Comparison of ENCODE assay signal across 12 cellular contexts in genomic region chr4:185933078-185933581, GRCh38.
DNase-seq lines count a peak whose midpoint lies in the region; ATAC-seq and TF ChIP-seq lines count a peak whose summit lies in the region.
"Had no signal": no experiment of that assay in that cellular context is flagged by ENCODE, and none has a peak within 500 bp of the region (broad histone marks: within the 10 kb centered on the region; RNA-seq: fewer than 3 reads in every experiment).

No MANE protein-coding gene starts in this region.

- POLR2A ChIA-PET in RWPE1 (lab: Yijun Ruan, JAX; ENCODE audit: low non-redundant PET): no interaction called here
- POLR2A ChIA-PET in activated CD8-positive, alpha-beta T cell treated with anti-CD3 and anti-CD28 coated beads for 36 hours (lab: Charles Lee): no interaction called here

- peaks cover 5% of the 10 kb centered on the region for H3K27me3 Mint-ChIP-seq in activated CD8-positive, alpha-beta T cell treated with anti-CD3 and anti-CD28 coated beads for 36 hours

- no peak overlapping the region for H3K27ac Mint-ChIP-seq in activated CD8-positive, alpha-beta T cell treated with anti-CD3 and anti-CD28 coated beads for 36 hours
- H3K27ac Mint-ChIP-seq: WTC11 had no signal

- H3K9me3 Mint-ChIP-seq in activated CD8-positive, alpha-beta T cell treated with anti-CD3 and anti-CD28 coated beads for 36 hours: no peaks in the 10 kb centered on the region
- H3K9me3 Mint-ChIP-seq: WTC11 had no signal

- WGBS in suprapubic skin: 64% methylated on average over 8 of the region's 8 CpGs

- ATAC-seq in left ventricle myocardium superior: peak; percentile 78
- ATAC-seq in activated CD8-positive, alpha-beta T cell treated with anti-CD3 and anti-CD28 coated beads for 36 hours: no peak

- no peak overlapping the region for H3K4me3 ChIP-seq in astrocyte of the spinal cord (ENCODE audit: low read depth, low read length)
- no peak overlapping the region for H3K4me3 ChIP-seq in stomach smooth muscle (ENCODE audit: low read length in 2 of 2)
- H3K4me3 ChIP-seq in suprapubic skin: no peak overlapping the region
- H3K4me3 ChIP-seq: skin epidermis had no signal

- no peak overlapping the region for H3K4me3 Mint-ChIP-seq in activated CD8-positive, alpha-beta T cell treated with anti-CD3 and anti-CD28 coated beads for 36 hours
- H3K4me3 Mint-ChIP-seq: WTC11 had no signal

- CTCF ChIA-PET in RWPE1 (lab: Yijun Ruan, JAX): interaction anchor here (0.6 kb wide), 1 partner anchor 33 kb away, joined by 4 read pairs; no protein-coding TSS in a partner anchor
- CTCF ChIA-PET in activated CD8-positive, alpha-beta T cell treated with anti-CD3 and anti-CD28 coated beads for 36 hours (lab: Charles Lee): no interaction called here

- TF ChIP-seq EP300 in suprapubic skin (IDR thresholded peaks at IDR 0.05): no peak

- no peaks in the 10 kb centered on the region for H3K9me3 ChIP-seq in stomach smooth muscle (ENCODE audit: control insufficient read depth in 2 of 2, low read length in 2 of 2)
- H3K9me3 ChIP-seq in suprapubic skin: no peaks in the 10 kb centered on the region

- peak overlapping the region; percentile 8 for H3K27ac ChIP-seq in stomach smooth muscle (ENCODE audit: low read length)
- H3K27ac ChIP-seq in RWPE1: no peak overlapping the region
- H3K27ac ChIP-seq in suprapubic skin: no peak overlapping the region

- intact Hi-C loops in left ventricle myocardium superior (cut with micrococcal nuclease): no loop called here
- intact Hi-C loops in activated CD8-positive, alpha-beta T cell treated with anti-CD3 and anti-CD28 coated beads for 36 hours (cut with micrococcal nuclease): no loop called here

- no peak for TF ChIP-seq POLR2A in suprapubic skin (IDR thresholded peaks at IDR 0.05)

- TF ChIP-seq CTCF in astrocyte of the spinal cord (IDR thresholded peaks at IDR 0.05; ENCODE audit: low read depth, low read length) (no peak), RWPE1 (conservative IDR thresholded peaks at IDR 0.05; ENCODE audit: low read depth) (no peak), suprapubic skin (IDR thresholded peaks at IDR 0.05) (no peak)
- TF ChIP-seq CTCF in activated CD8-positive, alpha-beta T cell treated with anti-CD3 and anti-CD28 coated beads for 36 hours (IDR thresholded peaks at IDR 0.05): no peak

- H3K9ac ChIP-seq in stomach smooth muscle (ENCODE audit: low read length in 2 of 2): no peak overlapping the region

- H3K36me3 Mint-ChIP-seq in activated CD8-positive, alpha-beta T cell treated with anti-CD3 and anti-CD28 coated beads for 36 hours (ENCODE audit: low read depth): no peaks in the 10 kb centered on the region
- H3K36me3 Mint-ChIP-seq: WTC11 had no signal

- no peaks in the 10 kb centered on the region for H3K27me3 ChIP-seq in stomach smooth muscle (ENCODE audit: control insufficient read depth in 1 of 2, insufficient read depth in 2 of 2, low read length in 2 of 2)
- peaks cover 3% of the 10 kb centered on the region for H3K27me3 ChIP-seq in suprapubic skin

- H3K4me1 ChIP-seq in stomach smooth muscle (ENCODE audit: control insufficient read depth, insufficient read depth, low read length) (no peaks in the 10 kb centered on the region), suprapubic skin (no peaks in the 10 kb centered on the region)

- peak; percentile 75 for DNase-seq in HS-5 (ENCODE audit: low read depth)
- DNase-seq in astrocyte of the spinal cord (ENCODE audit: low read depth, low spot score): peak; percentile 93
- no peak for DNase-seq in left ventricle myocardium superior
- DNase-seq in RWPE1 (ENCODE audit: low spot score): no peak
- no peak for DNase-seq in T-helper 1 cell
- DNase-seq in suprapubic skin (ENCODE audit: low spot score in 2 of 2): no peak
- no peak for DNase-seq in activated CD8-positive, alpha-beta T cell treated with anti-CD3 and anti-CD28 coated beads for 36 hours
- DNase-seq: DMS153, hippocampal formation had no signal

- in situ Hi-C loops in astrocyte of the spinal cord (cut with HindIII; ENCODE audit: low sequenced_read_pairs): no loop called here

- H3K36me3 ChIP-seq in stomach smooth muscle (ENCODE audit: control insufficient read depth in 2 of 2, insufficient read depth in 2 of 2, low read length in 2 of 2) (no peaks in the 10 kb centered on the region), suprapubic skin (no peaks in the 10 kb centered on the region)

- no peaks in the 10 kb centered on the region for H3K4me1 Mint-ChIP-seq in activated CD8-positive, alpha-beta T cell treated with anti-CD3 and anti-CD28 coated beads for 36 hours (ENCODE audit: low read depth)

Comparison
In these comparisons a context has a peak if more than half of its experiments do, and no peak if none do; other contexts are left out.
1. DNase-seq: peak in HS-5 (single experiment) and astrocyte of the spinal cord (single experiment); none in left ventricle myocardium superior (single experiment), RWPE1 (single experiment), T-helper 1 cell (0 of 5), suprapubic skin (0 of 2) and activated CD8-positive, alpha-beta T cell treated with anti-CD3 and anti-CD28 coated beads for 36 hours (single experiment).